In genomic region chr20:36744764-36745191, GRCh38 we compare ENCODE assay signal across 8 cellular contexts. TPM values are rescaled to one million over a fixed set of nuclear protein-coding genes. Genes with fewer than 3 reads are reported as not detected.
DNase-seq lines count a peak whose midpoint lies in the region; ATAC-seq and TF ChIP-seq lines count a peak whose summit lies in the region.

No MANE protein-coding gene starts in this region.

- no peak for TF ChIP-seq CTCF in esophagus squamous epithelium (IDR thresholded peaks at IDR 0.05)
- TF ChIP-seq CTCF in nephron (IDR thresholded peaks at IDR 0.05; ENCODE audit: unreplicated experiment in 3 of 3): no peak
- TF ChIP-seq CTCF in GM13976 (IDR thresholded peaks at IDR 0.05; ENCODE audit: borderline replicate concordance, control extremely low read depth, extremely low read depth, insufficient read depth, missing control alignments): no peak

- no peaks in the 10 kb centered on the region for H3K9me3 Mint-ChIP-seq in nephron

- peak overlapping the region in 1 of 3 experiments; percentile 57 for H3K27ac Mint-ChIP-seq in nephron

- H3K9me3 ChIP-seq in SK-N-MC (ENCODE audit: low read depth, low read length): no peaks in the 10 kb centered on the region
- no peaks in the 10 kb centered on the region for H3K9me3 ChIP-seq in esophagus squamous epithelium

- no peak overlapping the region for H3K9ac ChIP-seq in SK-N-MC (ENCODE audit: insufficient read length)

- no peaks in the 10 kb centered on the region for H3K36me3 Mint-ChIP-seq in nephron (ENCODE audit: low read depth)

- 4 to 19% methylated on average over 3 to 5 of the region's 8 CpGs for WGBS in esophagus squamous epithelium, 2 donors

- no peaks in the 10 kb centered on the region for H3K27me3 Mint-ChIP-seq in nephron (ENCODE audit: low read depth)

- no peak for ATAC-seq in GM19455 (IDR thresholded peaks at IDR 0.05; ENCODE audit: unreplicated experiment)

- H3K4me3 Mint-ChIP-seq in nephron: peak overlapping the region; percentile 90 to 93 (median 92)

- peaks cover 14 to 27% (median 15%) of the 10 kb centered on the region in 3 donors for H3K4me1 ChIP-seq in esophagus squamous epithelium

- no peak overlapping the region for H3K27ac ChIP-seq in SK-N-MC
- peak overlapping the region; percentile 21 to 82 (median 50) for H3K27ac ChIP-seq in esophagus squamous epithelium

- in situ Hi-C loops in GM13976 (cut with MboI; ENCODE audit: low sequenced_read_pairs, unreplicated experiment): no loop called here

- no peak for TF ChIP-seq POLR2A in esophagus squamous epithelium (IDR thresholded peaks at IDR 0.05)

- no peaks in the 10 kb centered on the region for H3K27me3 ChIP-seq in esophagus squamous epithelium

- DNase-seq in NCI-H748 (lab: John Stamatoyannopoulos, UW; ENCODE audit: unreplicated experiment) (peak; percentile 30), NCI-H748 treated with DMSO at 0.1 percent for 48 hours (lab: John Stamatoyannopoulos, UW) (no peak), SK-N-MC (ENCODE audit: low read depth, low spot score) (no peak), esophagus squamous epithelium (lab: John Stamatoyannopoulos, UW) (no peak), GM13976 (ENCODE audit: low spot score) (no peak), NCI-H187 treated with DMSO at 0.1 percent for 48 hours (lab: John Stamatoyannopoulos, UW) (no peak)

- H3K4me1 Mint-ChIP-seq in nephron: peaks cover 18% of the 10 kb centered on the region

- H3K4me3 ChIP-seq in SK-N-MC (peak overlapping the region; percentile 75), esophagus squamous epithelium (peak overlapping the region; percentile 67 to 99 (median 88))

- H3K36me3 ChIP-seq in SK-N-MC (ENCODE audit: insufficient read depth, low read length) (no peaks in the 10 kb centered on the region), esophagus squamous epithelium (no peaks in the 10 kb centered on the region)

- intact Hi-C loops in esophagus squamous epithelium (cut with DNase I): no loop called here

RNA-seq across cellular contexts. Expression of gene NDRG3, which starts 1.1 kb away (rescaled TPM):
- total RNA-seq in esophagus squamous epithelium: 10 to 100 TPM; 13.9 to 23.5 (median 18.1) TPM

RNA-seq across cellular contexts. Expression of gene DSN1, which starts 28.8 kb away (rescaled TPM):
- 10 to 100 TPM in 2 of 4 donors, 1 to 10 TPM in 2; 6.9 to 13.0 (median 9.7) TPM for total RNA-seq in esophagus squamous epithelium
